ENCODE assay signal across 11 cellular contexts in the genomic region with DNA sequence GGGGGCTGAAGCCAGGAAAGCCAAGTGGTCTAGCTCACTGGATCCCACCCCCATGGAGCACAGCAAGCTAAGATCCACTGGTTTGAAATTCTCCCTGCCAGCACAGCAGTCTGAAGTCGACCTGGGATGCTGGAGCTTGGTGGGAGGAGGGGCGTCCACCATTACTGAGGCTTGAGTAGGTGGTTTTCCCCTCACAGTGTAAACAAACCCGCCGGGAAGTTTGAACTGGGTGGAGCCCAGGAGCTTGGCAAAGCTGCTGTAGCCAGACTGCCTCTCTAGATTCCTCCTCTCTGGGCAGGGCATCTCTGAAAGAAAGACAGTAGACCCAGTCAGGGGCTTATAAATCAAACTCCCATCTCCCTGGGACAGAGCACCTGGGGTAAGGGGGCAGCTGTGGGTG. TPM values are rescaled to one million over a fixed set of nuclear protein-coding genes. Genes with fewer than 3 reads are reported as not detected.
DNase-seq lines count a peak whose midpoint lies in the region; ATAC-seq and TF ChIP-seq lines count a peak whose summit lies in the region.
"Not testable (repeated sequence)": the region's sequence is repeated elsewhere in the genome, so short reads cannot be mapped to it uniquely, and the experiment has no call there.
"Had no signal": no experiment of that assay in that cellular context is flagged by ENCODE, and none has a peak within 500 bp of the region (broad histone marks: within the 10 kb centered on the region; RNA-seq: fewer than 3 reads in every experiment).

No MANE protein-coding gene starts in this region.

- TF ChIP-seq POLR2A in esophagus muscularis mucosa (IDR thresholded peaks at IDR 0.05; ENCODE audit: low read depth); thyroid gland (IDR thresholded peaks at IDR 0.05): not testable (repeated sequence)

- not testable (repeated sequence) for ATAC-seq in left colon

- H3K27me3 ChIP-seq in esophagus muscularis mucosa: peaks cover 0 to 53% (median 5%) of the 10 kb centered on the region in 4 donors
- H3K27me3 ChIP-seq in thyroid gland: not testable (repeated sequence)

- not testable (repeated sequence) for H3K4me3 ChIP-seq in HEK293 (ENCODE audit: low read depth, low read length); esophagus muscularis mucosa; thyroid gland (replicated peaks in 1 of 3)

- not testable (repeated sequence) for H3K9me3 ChIP-seq in HEK293 (ENCODE audit: control insufficient read depth, insufficient read depth, low read depth, low read length); thyroid gland
- peaks cover 0 to 16% (median 7%) of the 10 kb centered on the region in 4 donors for H3K9me3 ChIP-seq in esophagus muscularis mucosa

- TF ChIP-seq CTCF in HEK293 (tag by site-specific recombination; IDR thresholded peaks at IDR 0.05); esophagus muscularis mucosa (IDR thresholded peaks at IDR 0.05); thyroid gland (IDR thresholded peaks at IDR 0.05): not testable (repeated sequence)

- CTCF ChIA-PET in HEK293 (lab: Yijun Ruan, JAX): interaction anchor here (0.8 to 1.5 kb wide), 3 partner anchors 9 to 244 kb away, joined by 3 to 7 read pairs (median 5); no protein-coding TSS in a partner anchor

- not testable (repeated sequence) for TF ChIP-seq EP300 in esophagus muscularis mucosa (IDR thresholded peaks at IDR 0.05)

- WGBS in esophagus muscularis mucosa: 35% methylated on average over 4 of the region's 4 CpGs
- WGBS in thyroid gland, 2 donors: 13 to 19% methylated on average over 4 of the region's 4 CpGs

- not testable (repeated sequence) for H3K27ac ChIP-seq in HEK293 (ENCODE audit: extremely low read depth, low read depth, low read length); esophagus muscularis mucosa (replicated peaks in 1 of 4); thyroid gland

- H3K36me3 ChIP-seq in HEK293 (ENCODE audit: control insufficient read depth in 2 of 2, insufficient read depth in 1 of 2, low read length in 2 of 2); esophagus muscularis mucosa; thyroid gland: not testable (repeated sequence)

- DNase-seq in COLO668 (lab: John Stamatoyannopoulos, UW; ENCODE audit: unreplicated experiment) (peak; percentile 5), DMS53 (lab: John Stamatoyannopoulos, UW) (peak; percentile 10), NCI-H748 (lab: John Stamatoyannopoulos, UW; ENCODE audit: unreplicated experiment) (peak; percentile 44), esophagus muscularis mucosa (ENCODE audit: extremely low spot score) (peak; percentile 17), left colon (peak; percentile 41 to 54), thyroid gland (peak; percentile 26 to 38)

- H3K4me1 ChIP-seq in HEK293 (ENCODE audit: control insufficient read depth, insufficient read depth, low read length); esophagus muscularis mucosa; thyroid gland: not testable (repeated sequence)

- POLR2A ChIA-PET in HEK293 (lab: Yijun Ruan, JAX): not testable (repeated sequence)

- intact Hi-C loops in esophagus muscularis mucosa (cut with DNase I); left colon (cut with DNase I, micrococcal nuclease); thyroid gland (cut with DNase I): not testable (repeated sequence)

TF ChIP-seq in HEK293, 187 proteins besides CTCF, POLR2A, EP300 and RAD21:
- TF ChIP-seq ZFHX2 (tag by site-specific recombination; conservative IDR thresholded peaks at IDR 0.05): 0 out of 2 replicates have a peak, but pooled peaks have one; percentile 18
- TF ChIP-seq EGR2 (tag by site-specific recombination; IDR thresholded peaks at IDR 0.05; ENCODE audit: low read depth): peak; percentile 39; the same call in 1 of the 2 replicates

RNA-seq across cellular contexts. Expression of gene TMEM174, which starts 34.2 kb away (rescaled TPM):
- not detected for total RNA-seq in esophagus muscularis mucosa
- not detected for total RNA-seq in left colon
- 1 to 10 TPM in 1 of 4 donors, under 1 TPM in 2, not detected in 1; 0.22 to 1.5 (median 0.38) TPM for total RNA-seq in thyroid gland
- total RNA-seq: A172; B cell; CD4-positive, alpha-beta T cell; CD8-positive, alpha-beta T cell had no signal
